ENCODE assay signal across 1 cellular context in the genomic region with DNA sequence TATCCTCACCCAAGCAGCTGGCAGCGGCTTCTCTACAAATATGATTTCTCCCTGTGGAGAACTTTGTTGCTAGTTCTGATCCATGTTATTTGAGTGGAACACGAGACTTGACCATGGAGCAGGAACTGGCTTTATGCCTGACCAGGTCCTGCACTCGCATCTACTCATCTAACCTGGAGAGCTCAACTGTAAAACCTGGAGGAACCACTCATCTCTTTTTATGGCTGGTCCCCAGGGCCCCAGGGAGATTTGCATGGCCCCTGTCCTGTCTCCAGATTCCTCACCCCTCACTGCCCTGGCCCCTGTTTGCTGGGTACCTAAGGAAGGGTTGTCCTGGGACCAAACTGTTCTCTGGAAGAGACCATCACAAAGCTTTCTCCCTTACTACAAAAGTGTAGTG.
TF ChIP-seq lines count a peak whose summit lies in the region.

No MANE protein-coding gene starts in this region.

TF ChIP-seq in IMR-90, 13 proteins besides CTCF, POLR2A, EP300 and RAD21 (continued from another document):
- TF ChIP-seq, protein P1, sequence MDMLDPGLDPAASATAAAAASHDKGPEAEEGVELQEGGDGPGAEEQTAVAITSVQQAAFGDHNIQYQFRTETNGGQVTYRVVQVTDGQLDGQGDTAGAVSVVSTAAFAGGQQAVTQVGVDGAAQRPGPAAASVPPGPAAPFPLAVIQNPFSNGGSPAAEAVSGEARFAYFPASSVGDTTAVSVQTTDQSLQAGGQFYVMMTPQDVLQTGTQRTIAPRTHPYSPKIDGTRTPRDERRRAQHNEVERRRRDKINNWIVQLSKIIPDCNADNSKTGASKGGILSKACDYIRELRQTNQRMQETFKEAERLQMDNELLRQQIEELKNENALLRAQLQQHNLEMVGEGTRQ (IDR thresholded peaks at IDR 0.05; ENCODE audit: low read depth, low read length): no peak
- TF ChIP-seq MAZ (IDR thresholded peaks at IDR 0.05; ENCODE audit: borderline replicate concordance, low read depth, low read length) (no peak), MXI1 (IDR thresholded peaks at IDR 0.05; ENCODE audit: borderline replicate concordance, low read depth, low read length) (no peak), RFX5 (IDR thresholded peaks at IDR 0.05; ENCODE audit: low read depth, low read length) (no peak), NFE2L2 (IDR thresholded peaks at IDR 0.05; ENCODE audit: low read depth, low read length) (no peak)
- TF ChIP-seq, protein P2, sequence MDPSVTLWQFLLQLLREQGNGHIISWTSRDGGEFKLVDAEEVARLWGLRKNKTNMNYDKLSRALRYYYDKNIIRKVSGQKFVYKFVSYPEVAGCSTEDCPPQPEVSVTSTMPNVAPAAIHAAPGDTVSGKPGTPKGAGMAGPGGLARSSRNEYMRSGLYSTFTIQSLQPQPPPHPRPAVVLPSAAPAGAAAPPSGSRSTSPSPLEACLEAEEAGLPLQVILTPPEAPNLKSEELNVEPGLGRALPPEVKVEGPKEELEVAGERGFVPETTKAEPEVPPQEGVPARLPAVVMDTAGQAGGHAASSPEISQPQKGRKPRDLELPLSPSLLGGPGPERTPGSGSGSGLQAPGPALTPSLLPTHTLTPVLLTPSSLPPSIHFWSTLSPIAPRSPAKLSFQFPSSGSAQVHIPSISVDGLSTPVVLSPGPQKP (IDR thresholded peaks at IDR 0.05; ENCODE audit: borderline replicate concordance, low read depth, low read length): no peak
TF ChIP-seq in IMR-90: peak in this region for 0.
